In genomic region chr14:99575043-99576023, GRCh38 we compare ENCODE assay signal across 8 cellular contexts. TPM values are rescaled to one million over a fixed set of nuclear protein-coding genes. Genes with fewer than 3 reads are reported as not detected.
DNase-seq lines count a peak whose midpoint lies in the region; ATAC-seq and TF ChIP-seq lines count a peak whose summit lies in the region.

No MANE protein-coding gene starts in this region.

- H3K4me1 ChIP-seq in HUES64 (ENCODE audit: insufficient read depth, low read length) (peaks cover 65% of the 10 kb centered on the region), body of pancreas (peaks cover 99% of the 10 kb centered on the region)

- no peaks in the 10 kb centered on the region for H3K9me3 ChIP-seq in HUES64 (ENCODE audit: insufficient read depth, low read depth, low read length)
- H3K9me3 ChIP-seq in body of pancreas: no peaks in the 10 kb centered on the region

- ATAC-seq in body of pancreas (peak; percentile 25), HG03175 (IDR thresholded peaks at IDR 0.05; ENCODE audit: unreplicated experiment) (no peak)

- H3K27ac Mint-ChIP-seq in mesothelial cell of epicardium (peak overlapping the region; percentile 100), immature natural killer cell (no peak overlapping the region)

- H3K4me1 Mint-ChIP-seq in mesothelial cell of epicardium (peaks cover 98% of the 10 kb centered on the region), immature natural killer cell (no peaks in the 10 kb centered on the region)

- H3K27me3 ChIP-seq in HUES64 (ENCODE audit: insufficient read depth, low read length) (no peaks in the 10 kb centered on the region), body of pancreas (no peaks in the 10 kb centered on the region)

- H3K27ac ChIP-seq in HUES64 (ENCODE audit: low read depth, low read length): 0 out of 2 replicates have a peak overlapping the region, but pooled peaks have one; percentile 49
- peak overlapping the region; percentile 74 to 97 (median 84) for H3K27ac ChIP-seq in body of pancreas

- intact Hi-C loops in body of pancreas (cut with DNase I): no loop called here

- no peaks in the 10 kb centered on the region for H3K27me3 Mint-ChIP-seq in mesothelial cell of epicardium (ENCODE audit: low read depth)
- peaks cover 0 to 2% (median 2%) of the 10 kb centered on the region in 3 donors for H3K27me3 Mint-ChIP-seq in immature natural killer cell (ENCODE audit: low read depth in 3 of 3)

- no peaks in the 10 kb centered on the region for H3K36me3 ChIP-seq in HUES64 (ENCODE audit: insufficient read depth, low read length)
- no peaks in the 10 kb centered on the region for H3K36me3 ChIP-seq in body of pancreas (replicated peaks in 1 of 2; ENCODE audit: insufficient read depth in 1 of 2, low read depth in 2 of 2)

- H3K36me3 Mint-ChIP-seq in mesothelial cell of epicardium (no peaks in the 10 kb centered on the region), immature natural killer cell (no peaks in the 10 kb centered on the region)

- TF ChIP-seq CTCF in AG10803 (conservative IDR thresholded peaks at IDR 0.05; ENCODE audit: low read length): 0 out of 2 replicates have a peak, but pooled peaks have one; percentile 18
- TF ChIP-seq CTCF in body of pancreas (IDR thresholded peaks at IDR 0.05): peak in 1 of 7 experiments; percentile 9
- TF ChIP-seq CTCF in mesothelial cell of epicardium (IDR thresholded peaks at IDR 0.05; ENCODE audit: unreplicated experiment): peak; percentile 12

- DNase-seq in AG10803 (ENCODE audit: low read depth) (peak; percentile 43), body of pancreas (peak; percentile 66 to 85 (median 78)), mesothelial cell of epicardium (ENCODE audit: low spot score in 2 of 2, unreplicated experiment in 2 of 2) (no peak), NCI-H146 treated with DMSO at 0.1 percent for 48 hours (lab: John Stamatoyannopoulos, UW; ENCODE audit: unreplicated experiment) (no peak), immature natural killer cell (no peak)
- DNase-seq in stimulated activated CD4-positive, alpha-beta T cell treated with anti-CD3 and anti-CD28 coated beads, Interleukin-2, amount 100 ng/mL, for 24 hours: no peak

- H3K9me3 Mint-ChIP-seq in mesothelial cell of epicardium: no peaks in the 10 kb centered on the region
- H3K9me3 Mint-ChIP-seq in immature natural killer cell: no peaks in the 10 kb centered on the region

- H3K4me3 Mint-ChIP-seq in mesothelial cell of epicardium: peak overlapping the region; percentile 24
- no peak overlapping the region for H3K4me3 Mint-ChIP-seq in immature natural killer cell

- no peak overlapping the region for H3K4me3 ChIP-seq in AG10803 (ENCODE audit: low read length)
- H3K4me3 ChIP-seq in HUES64 (ENCODE audit: low read length): no peak overlapping the region
- no peak overlapping the region for H3K4me3 ChIP-seq in body of pancreas

- no peak overlapping the region for H3K9ac ChIP-seq in HUES64 (ENCODE audit: low read depth, low read length)

- 80% methylated on average over 22 of the region's 22 CpGs for WGBS in HUES64
- WGBS in body of pancreas, 2 donors: 68 to 72% methylated on average over 9 to 20 of the region's 22 CpGs

- no peak for TF ChIP-seq POLR2A in body of pancreas (IDR thresholded peaks at IDR 0.05)

RNA-seq across cellular contexts. Expression of gene CCDC85C, which starts 28.7 kb away (rescaled TPM):
- polyA plus RNA-seq in HUES64 (2013, experiment 1 of 2): 23.5 TPM
- polyA plus RNA-seq in HUES64 (2013, experiment 2 of 2): 23.5 TPM
- total RNA-seq in body of pancreas (10 to 100 TPM in 1 of 2 donors, 1 to 10 TPM in 1; 8.9 to 10.1 TPM), mesothelial cell of epicardium (82.2 to 85.2 TPM (median 82.3 TPM) in 3 replicates)
- under 1 TPM; 0.27 to 0.83 (median 0.35) TPM for polyA plus RNA-seq in immature natural killer cell

Comparison
In these comparisons a context has a peak if more than half of its experiments do, and no peak if none do; other contexts are left out.
1. DNase-seq: peak in AG10803 (single experiment) and body of pancreas (4 of 4); none in mesothelial cell of epicardium (0 of 2), stimulated activated CD4-positive, alpha-beta T cell treated with anti-CD3 and anti-CD28 coated beads, Interleukin-2, amount 100 ng/mL, for 24 hours (0 of 2), NCI-H146 treated with DMSO at 0.1 percent for 48 hours (single experiment) and immature natural killer cell (0 of 3).